In the genomic region with DNA sequence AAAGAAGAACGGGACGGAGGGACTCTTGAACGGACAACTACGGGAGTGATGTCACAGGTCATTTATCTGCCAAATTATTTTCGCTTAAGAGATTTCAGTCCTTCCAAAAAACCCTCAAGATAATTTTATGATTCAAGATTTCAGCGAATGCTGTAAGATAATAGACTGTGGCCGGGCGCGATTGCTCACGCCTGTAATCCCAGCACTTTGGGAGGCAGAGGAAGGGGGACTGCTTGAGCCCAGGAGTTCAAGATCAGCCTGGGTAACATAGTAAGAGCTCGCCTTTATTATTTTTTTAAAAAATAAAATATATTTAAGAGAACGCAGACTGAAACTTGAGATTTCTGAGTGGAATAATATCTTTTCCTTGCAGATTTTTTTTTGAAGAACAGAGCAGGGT, we compare ENCODE assay signal across 8 cellular contexts. TPM values are rescaled to one million over a fixed set of nuclear protein-coding genes. Genes with fewer than 3 reads are reported as not detected.
DNase-seq lines count a peak whose midpoint lies in the region; ATAC-seq and TF ChIP-seq lines count a peak whose summit lies in the region.

No MANE protein-coding gene starts in this region.

- BruUV-seq in Caco-2 (replicated peaks; lab: Mats Ljungman, UMichigan), result no TSS peak

- no peak for DNase-seq in Caco-2
- DNase-seq in NT2/D1 (ENCODE audit: low read depth, low spot score), result no peak
- DNase-seq in effector memory CD8-positive, alpha-beta T cell, result no peak
- no peak for DNase-seq in natural killer cell
- no peak for DNase-seq in superior temporal gyrus (ENCODE audit: extremely low spot score)
- DNase-seq in GM19238 (ENCODE audit: insufficient read length, low spot score), result no peak
- DNase-seq in NCI-H146 (lab: John Stamatoyannopoulos, UW), result no peak

- H3K4me3 ChIP-seq in Caco-2 (ENCODE audit: low read depth, low read length) (peak overlapping the region; percentile 89), NT2/D1 (ENCODE audit: insufficient read length, low read depth) (peak overlapping the region; percentile 100)

- H3K4me3 Mint-ChIP-seq in Caco-2 (ENCODE audit: unreplicated experiment) (peak overlapping the region; percentile 76), natural killer cell (peak overlapping the region; percentile 90)
- peak overlapping the region; percentile 74 to 76 for H3K4me3 Mint-ChIP-seq in effector memory CD8-positive, alpha-beta T cell

- H3K27me3 Mint-ChIP-seq in Caco-2 (ENCODE audit: insufficient read depth, unreplicated experiment), result no peaks in the 10 kb centered on the region
- no peaks in the 10 kb centered on the region for H3K27me3 Mint-ChIP-seq in effector memory CD8-positive, alpha-beta T cell
- no peaks in the 10 kb centered on the region for H3K27me3 Mint-ChIP-seq in natural killer cell (ENCODE audit: low read depth in 2 of 2)

- H3K27me3 ChIP-seq in Caco-2 (replicated peaks; ENCODE audit: control insufficient read depth, insufficient read depth, low read length) (no peaks in the 10 kb centered on the region), NT2/D1 (ENCODE audit: insufficient read depth, insufficient read length) (no peaks in the 10 kb centered on the region)

- H3K36me3 Mint-ChIP-seq in Caco-2 (ENCODE audit: insufficient read depth, unreplicated experiment) (peaks cover 25% of the 10 kb centered on the region), natural killer cell (no peaks in the 10 kb centered on the region)
- peaks cover 16% of the 10 kb centered on the region for H3K36me3 Mint-ChIP-seq in effector memory CD8-positive, alpha-beta T cell (ENCODE audit: insufficient read depth)

- no peaks in the 10 kb centered on the region for H3K36me3 ChIP-seq in Caco-2 (ENCODE audit: control insufficient read depth, insufficient read depth, low read length)
- peaks cover 21% of the 10 kb centered on the region for H3K36me3 ChIP-seq in NT2/D1 (ENCODE audit: insufficient read depth, insufficient read length, low read length)

- no peak for TF ChIP-seq CTCF in Caco-2 (IDR thresholded peaks at IDR 0.05; ENCODE audit: insufficient read depth in 1 of 2, low read depth in 1 of 2, low read length in 1 of 2, severe bottlenecking in 1 of 2, unreplicated experiment in 1 of 2)
- TF ChIP-seq CTCF in natural killer cell (IDR thresholded peaks at IDR 0.05), result no peak

- no peaks in the 10 kb centered on the region for H3K9me3 Mint-ChIP-seq in Caco-2 (ENCODE audit: unreplicated experiment)
- H3K9me3 Mint-ChIP-seq in effector memory CD8-positive, alpha-beta T cell, result no peaks in the 10 kb centered on the region
- no peaks in the 10 kb centered on the region for H3K9me3 Mint-ChIP-seq in natural killer cell

- peaks cover 9% of the 10 kb centered on the region for H3K4me1 ChIP-seq in Caco-2
- no peaks in the 10 kb centered on the region for H3K4me1 ChIP-seq in NT2/D1 (ENCODE audit: insufficient read depth, insufficient read length)

- ATAC-seq in GM21825 (IDR thresholded peaks at IDR 0.05; ENCODE audit: unreplicated experiment) (peak; percentile 7), natural killer cell (peak in 1 of 3 donors; percentile 11)
- no peak for ATAC-seq in effector memory CD8-positive, alpha-beta T cell (replicated peaks)

- H3K27ac Mint-ChIP-seq in Caco-2 (ENCODE audit: unreplicated experiment) (peak overlapping the region; percentile 88), natural killer cell (peak overlapping the region; percentile 84 to 100)
- H3K27ac Mint-ChIP-seq in effector memory CD8-positive, alpha-beta T cell, result peak overlapping the region; percentile 85 to 97

- H3K4me1 Mint-ChIP-seq in Caco-2 (ENCODE audit: low read depth, unreplicated experiment), result peaks cover 17% of the 10 kb centered on the region
- peaks cover 18 to 26% of the 10 kb centered on the region in 2 donors for H3K4me1 Mint-ChIP-seq in effector memory CD8-positive, alpha-beta T cell (ENCODE audit: low read depth in 2 of 2)
- H3K4me1 Mint-ChIP-seq in natural killer cell, result peaks cover 33 to 39% of the 10 kb centered on the region in 2 donors

- H3K9me3 ChIP-seq in Caco-2 (no peaks in the 10 kb centered on the region), NT2/D1 (ENCODE audit: insufficient read depth, low read length) (no peaks in the 10 kb centered on the region; the same call in 1 of the 2 replicates)

- POLR2A ChIA-PET in Caco-2 (lab: Charles Lee), result interaction anchor here (3.1 kb wide), 1 partner anchor 16 kb away, joined by 41 read pairs; no protein-coding TSS in a partner anchor

- intact Hi-C loops in Caco-2 (cut with micrococcal nuclease; ENCODE audit: unreplicated experiment) (no loop called here), natural killer cell (cut with micrococcal nuclease) (no loop called here)

- H3K9ac ChIP-seq in NT2/D1 (ENCODE audit: insufficient read length, low read depth), result peak overlapping the region; percentile 100

- CTCF ChIA-PET in Caco-2 (lab: Charles Lee), result interaction anchor here (1.3 kb wide), 1 partner anchor 16 kb away, joined by 4 read pairs; no protein-coding TSS in a partner anchor

RNA-seq across cellular contexts. Expression of a gene that starts 0.6 kb away (rescaled TPM):
- total RNA-seq in Caco-2 (2022) (13.1 and 16.9 TPM in 2 replicates), natural killer cell (1 to 10 TPM; 5.2 to 8.6 (median 5.9) TPM)

RNA-seq across cellular contexts. Expression of a gene that starts 5.9 kb away (rescaled TPM):
- 24.2 and 27.0 TPM in 2 replicates for total RNA-seq in Caco-2 (2022)
- total RNA-seq in natural killer cell, result 10 to 100 TPM; 67.9 to 76.9 (median 75.7) TPM

RNA-seq across cellular contexts. Expression of a gene that starts 25.9 kb away (rescaled TPM):
- 25.4 TPM in 2 replicates for total RNA-seq in Caco-2 (2022)
- 10 to 100 TPM; 33.7 to 43.1 (median 35.0) TPM for total RNA-seq in natural killer cell

RNA-seq across cellular contexts. Expression of a gene that starts 54.9 kb away (rescaled TPM):
- total RNA-seq in Caco-2 (2022), result 269 and 302 TPM in 2 replicates
- 10 to 100 TPM; 76.2 to 90.3 (median 82.9) TPM for total RNA-seq in natural killer cell
